In genomic region chr2:237818066-237818473, GRCh38 we compare ENCODE assay signal across 17 cellular contexts. TPM values are rescaled to one million over a fixed set of nuclear protein-coding genes. Genes with fewer than 3 reads are reported as not detected.
DNase-seq lines count a peak whose midpoint lies in the region; ATAC-seq, FAIRE-seq and TF ChIP-seq lines count a peak whose summit lies in the region.
"Had no signal": no experiment of that assay in that cellular context is flagged by ENCODE, and none has a peak within 500 bp of the region (broad histone marks: within the 10 kb centered on the region; RNA-seq: fewer than 3 reads in every experiment).

No MANE protein-coding gene starts in this region.

- H3K9me3 Mint-ChIP-seq in osteocyte (ENCODE audit: unreplicated experiment) = no peaks in the 10 kb centered on the region
- H3K9me3 Mint-ChIP-seq: activated naive CD4-positive, alpha-beta T cell treated with anti-CD3 and anti-CD28 coated beads, Interleukin-2, amount 50 U/mL, for 24 hours; naive B cell had no signal

- DNase-seq in GM03348 (ENCODE audit: low spot score) = peak; percentile 44
- peak; percentile 60 for DNase-seq in RKO (ENCODE audit: low spot score)
- DNase-seq in epithelial cell of prostate (ENCODE audit: low read depth, low spot score) = peak; percentile 66
- DNase-seq in osteocyte (ENCODE audit: extremely low spot score, unreplicated experiment) = no peak
- no peak for DNase-seq in NCI-H526 treated with DMSO at 0.1 percent for 48 hours (lab: John Stamatoyannopoulos, UW)
- DNase-seq in amygdala (lab: John Stamatoyannopoulos, UW) = no peak
- DNase-seq in D721Med (ENCODE audit: insufficient read length, low spot score) = no peak
- DNase-seq: Caco-2, left colon, MV-4-11, naive B cell, RPMI8226 had no signal

- H3K4me1 Mint-ChIP-seq in osteocyte (ENCODE audit: unreplicated experiment) = peaks cover 34% of the 10 kb centered on the region
- H3K4me1 Mint-ChIP-seq: naive B cell had no signal

- no peak for FAIRE-seq in D721Med (lab: Jason Lieb, UNC)

- no peak for ATAC-seq in HG03342 (IDR thresholded peaks at IDR 0.05; ENCODE audit: unreplicated experiment)
- ATAC-seq: left colon had no signal

- TF ChIP-seq CTCF in osteocyte (IDR thresholded peaks at IDR 0.05) (no peak), D721Med (IDR thresholded peaks at IDR 0.05; ENCODE audit: insufficient read depth, missing control alignments) (no peak)

- peak overlapping the region; percentile 1 for H3K27ac Mint-ChIP-seq in osteocyte (ENCODE audit: unreplicated experiment)
- H3K27ac Mint-ChIP-seq: activated naive CD4-positive, alpha-beta T cell treated with anti-CD3 and anti-CD28 coated beads, Interleukin-2, amount 50 U/mL, for 24 hours; naive B cell had no signal

- H3K4me3 Mint-ChIP-seq in osteocyte (ENCODE audit: unreplicated experiment) = no peak overlapping the region
- H3K4me3 Mint-ChIP-seq: activated naive CD4-positive, alpha-beta T cell treated with anti-CD3 and anti-CD28 coated beads, Interleukin-2, amount 50 U/mL, for 24 hours; naive B cell had no signal

- H3K36me3 Mint-ChIP-seq in osteocyte (ENCODE audit: unreplicated experiment) = no peaks in the 10 kb centered on the region
- H3K36me3 Mint-ChIP-seq: activated naive CD4-positive, alpha-beta T cell treated with anti-CD3 and anti-CD28 coated beads, Interleukin-2, amount 50 U/mL, for 24 hours; naive B cell had no signal

- no peak overlapping the region for H3K27ac ChIP-seq in epithelial cell of prostate
- H3K27ac ChIP-seq: coronary artery, HL-60, suprapubic skin had no signal

- H3K27me3 Mint-ChIP-seq in osteocyte (ENCODE audit: unreplicated experiment) = peaks cover 4% of the 10 kb centered on the region
- H3K27me3 Mint-ChIP-seq: activated naive CD4-positive, alpha-beta T cell treated with anti-CD3 and anti-CD28 coated beads, Interleukin-2, amount 50 U/mL, for 24 hours; naive B cell had no signal

RNA-seq across cellular contexts. Expression of gene RBM44, which starts 19.5 kb away (rescaled TPM):
- total RNA-seq in osteocyte = 0.46 and 0.63 TPM in 2 replicates

RNA-seq across cellular contexts. Expression of gene RAMP1, which starts 41.4 kb away (rescaled TPM):
- 87.9 and 93.4 TPM in 2 replicates for total RNA-seq in osteocyte

Comparison
In these comparisons a context has a peak if more than half of its experiments do, and no peak if none do; other contexts are left out.
1. DNase-seq: peak in GM03348 (single experiment), RKO (single experiment) and epithelial cell of prostate (single experiment); none in osteocyte (single experiment), NCI-H526 treated with DMSO at 0.1 percent for 48 hours (single experiment), amygdala (0 of 56) and D721Med (single experiment).